ENCODE assay signal across 12 cellular contexts in the genomic region with DNA sequence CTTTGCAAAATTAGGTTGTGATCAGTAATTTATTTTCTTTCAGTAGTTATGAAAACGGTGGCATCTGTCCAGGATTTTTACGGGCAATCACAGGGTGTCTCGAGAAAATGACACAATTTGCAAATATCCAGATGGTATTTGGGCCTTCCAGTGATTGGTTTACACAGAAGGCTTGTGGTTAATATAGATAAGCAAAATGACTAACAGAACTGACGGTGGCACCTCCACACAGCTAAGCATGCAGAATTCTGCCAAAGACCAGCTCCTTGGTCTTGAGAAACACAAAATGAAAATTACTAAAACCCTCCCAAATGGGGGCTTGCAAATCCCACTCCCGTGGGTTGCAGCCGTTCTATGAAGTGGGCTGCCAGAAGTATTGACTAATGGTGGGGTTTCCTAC. TPM values are rescaled to one million over a fixed set of nuclear protein-coding genes. Genes with fewer than 3 reads are reported as not detected.
DNase-seq lines count a peak whose midpoint lies in the region; ATAC-seq and TF ChIP-seq lines count a peak whose summit lies in the region.
"Had no signal": no experiment of that assay in that cellular context is flagged by ENCODE, and none has a peak within 500 bp of the region (broad histone marks: within the 10 kb centered on the region; RNA-seq: fewer than 3 reads in every experiment).

No MANE protein-coding gene starts in this region.

- peaks cover 70% of the 10 kb centered on the region for H3K4me1 Mint-ChIP-seq in activated naive CD4-positive, alpha-beta T cell treated with anti-CD3 and anti-CD28 coated beads for 36 hours (ENCODE audit: low read depth)
- H3K4me1 Mint-ChIP-seq in activated CD8-positive, alpha-beta T cell treated with anti-CD3 and anti-CD28 coated beads for 36 hours (ENCODE audit: low read depth) = peaks cover 59% of the 10 kb centered on the region

- TF ChIP-seq POLR2A in esophagus squamous epithelium (IDR thresholded peaks at IDR 0.05) = no peak

- no peaks in the 10 kb centered on the region for H3K9me3 ChIP-seq in esophagus squamous epithelium
- no peaks in the 10 kb centered on the region for H3K9me3 ChIP-seq in upper lobe of right lung
- H3K9me3 ChIP-seq: SK-N-SH had no signal

- peak; percentile 31 for ATAC-seq in activated CD8-positive, alpha-beta T cell treated with anti-CD3 and anti-CD28 coated beads for 36 hours
- ATAC-seq in upper lobe of right lung (no peak), GM19328 (IDR thresholded peaks at IDR 0.05; ENCODE audit: unreplicated experiment) (no peak)

- no peaks in the 10 kb centered on the region for H3K27me3 Mint-ChIP-seq in activated naive CD4-positive, alpha-beta T cell treated with anti-CD3 and anti-CD28 coated beads for 36 hours (ENCODE audit: low read depth)
- H3K27me3 Mint-ChIP-seq in activated CD8-positive, alpha-beta T cell treated with anti-CD3 and anti-CD28 coated beads for 36 hours = no peaks in the 10 kb centered on the region

- H3K27ac Mint-ChIP-seq in activated naive CD4-positive, alpha-beta T cell treated with anti-CD3 and anti-CD28 coated beads for 36 hours = peak overlapping the region; percentile 89
- peak overlapping the region; percentile 87 for H3K27ac Mint-ChIP-seq in activated CD8-positive, alpha-beta T cell treated with anti-CD3 and anti-CD28 coated beads for 36 hours

- peak overlapping the region in 3 of 4 donors; percentile 51 to 69 (median 67) for H3K27ac ChIP-seq in esophagus squamous epithelium
- H3K27ac ChIP-seq in upper lobe of right lung = peak overlapping the region; percentile 59

- WGBS in esophagus squamous epithelium, 2 donors = 65 to 68% methylated on average over 6 of the region's 6 CpGs

- H3K9me3 Mint-ChIP-seq in activated naive CD4-positive, alpha-beta T cell treated with anti-CD3 and anti-CD28 coated beads for 36 hours = peaks cover 2% of the 10 kb centered on the region
- H3K9me3 Mint-ChIP-seq in activated CD8-positive, alpha-beta T cell treated with anti-CD3 and anti-CD28 coated beads for 36 hours = peaks cover 2% of the 10 kb centered on the region

- TF ChIP-seq CTCF in activated CD8-positive, alpha-beta T cell treated with anti-CD3 and anti-CD28 coated beads for 36 hours (IDR thresholded peaks at IDR 0.05) = no peak
- no peak for TF ChIP-seq CTCF in esophagus squamous epithelium (IDR thresholded peaks at IDR 0.05)
- TF ChIP-seq CTCF in upper lobe of right lung (IDR thresholded peaks at IDR 0.05) = no peak

- peak overlapping the region; percentile 27 for H3K4me3 Mint-ChIP-seq in activated naive CD4-positive, alpha-beta T cell treated with anti-CD3 and anti-CD28 coated beads for 36 hours
- peak overlapping the region; percentile 87 for H3K4me3 Mint-ChIP-seq in activated CD8-positive, alpha-beta T cell treated with anti-CD3 and anti-CD28 coated beads for 36 hours

- peaks cover 14% of the 10 kb centered on the region for H3K36me3 Mint-ChIP-seq in activated naive CD4-positive, alpha-beta T cell treated with anti-CD3 and anti-CD28 coated beads for 36 hours (ENCODE audit: low read depth)
- H3K36me3 Mint-ChIP-seq in activated CD8-positive, alpha-beta T cell treated with anti-CD3 and anti-CD28 coated beads for 36 hours (ENCODE audit: low read depth) = peaks cover 62% of the 10 kb centered on the region

- H3K36me3 ChIP-seq in esophagus squamous epithelium (no peaks in the 10 kb centered on the region), upper lobe of right lung (no peaks in the 10 kb centered on the region)

- H3K4me1 ChIP-seq in esophagus squamous epithelium (peaks cover 34 to 84% (median 50%) of the 10 kb centered on the region in 3 donors), upper lobe of right lung (peaks cover 75% of the 10 kb centered on the region)

- no peak for DNase-seq in activated naive CD4-positive, alpha-beta T cell treated with anti-CD3 and anti-CD28 coated beads for 36 hours
- no peak for DNase-seq in activated naive CD4-positive, alpha-beta T cell (lab: John Stamatoyannopoulos, UW)
- peak; percentile 52 for DNase-seq in activated CD8-positive, alpha-beta T cell treated with anti-CD3 and anti-CD28 coated beads for 36 hours
- DNase-seq in esophagus squamous epithelium (lab: John Stamatoyannopoulos, UW) (no peak), upper lobe of right lung (no peak), germinal center (ENCODE audit: low spot score) (no peak), NCI-H1092 (lab: John Stamatoyannopoulos, UW) (no peak)
- DNase-seq: COR-L47, NCI-H1092 treated with DMSO at 0.1 percent for 48 hours, nucleus accumbens, SK-N-SH had no signal

- CTCF ChIA-PET in activated naive CD4-positive, alpha-beta T cell treated with anti-CD3 and anti-CD28 coated beads for 36 hours (lab: Charles Lee) = interaction anchor here (5.4 to 10.0 kb wide), 3 partner anchors 12 to 93 kb away, joined by 62 to 204 read pairs (median 83); no protein-coding TSS in a partner anchor
- CTCF ChIA-PET in activated CD8-positive, alpha-beta T cell treated with anti-CD3 and anti-CD28 coated beads for 36 hours (lab: Charles Lee) = interaction anchor here (1.2 to 10.9 kb wide), 5 partner anchors 11 to 193 kb away, joined by 3 to 242 read pairs (median 40); no protein-coding TSS in a partner anchor

- H3K4me3 ChIP-seq in esophagus squamous epithelium (no peak overlapping the region), upper lobe of right lung (no peak overlapping the region)

- H3K27me3 ChIP-seq in esophagus squamous epithelium (no peaks in the 10 kb centered on the region), upper lobe of right lung (no peaks in the 10 kb centered on the region)

- POLR2A ChIA-PET in activated CD8-positive, alpha-beta T cell treated with anti-CD3 and anti-CD28 coated beads for 36 hours (lab: Charles Lee) = interaction anchor here (1.0 to 2.1 kb wide), 4 partner anchors 38 to 130 kb away, joined by 3 to 7 read pairs (median 5); no protein-coding TSS in a partner anchor

- intact Hi-C loops in activated naive CD4-positive, alpha-beta T cell treated with anti-CD3 and anti-CD28 coated beads for 36 hours (cut with micrococcal nuclease) = no loop called here
- intact Hi-C loops in activated CD8-positive, alpha-beta T cell treated with anti-CD3 and anti-CD28 coated beads for 36 hours (cut with micrococcal nuclease) = loop anchor here (2.0 to 5.0 kb wide), 2 partner anchors 41 to 121 kb away; no protein-coding TSS in a partner anchor
- intact Hi-C loops in esophagus squamous epithelium (cut with DNase I) = loop anchor here (5.0 kb wide), 1 partner anchor 94 kb away; no protein-coding TSS in a partner anchor
- intact Hi-C loops in upper lobe of right lung (cut with DNase I) = no loop called here

RNA-seq across cellular contexts. Expression of gene ARHGEF3, which starts 5.5 kb away (rescaled TPM):
- 10 to 100 TPM; 36.4 to 37.7 TPM for total RNA-seq in activated naive CD4-positive, alpha-beta T cell treated with anti-CD3 and anti-CD28 coated beads for 36 hours
- 10 to 100 TPM; 63.0 to 66.5 TPM for total RNA-seq in activated CD8-positive, alpha-beta T cell treated with anti-CD3 and anti-CD28 coated beads for 36 hours
- 10 to 100 TPM; 20.6 to 26.3 (median 24.7) TPM for total RNA-seq in esophagus squamous epithelium
- total RNA-seq in upper lobe of right lung = 37.5 TPM

Comparison
In these comparisons a context has a peak if more than half of its experiments do, and no peak if none do; other contexts are left out.
1. intact Hi-C loops: an anchor here in activated CD8-positive, alpha-beta T cell treated with anti-CD3 and anti-CD28 coated beads for 36 hours (2.0 to 5.0 kb wide) and esophagus squamous epithelium (5.0 kb wide); none called in activated naive CD4-positive, alpha-beta T cell treated with anti-CD3 and anti-CD28 coated beads for 36 hours and upper lobe of right lung.